8 cellular contexts compared by ENCODE assay signal in genomic region chr7:2518737-2519118, GRCh38. TPM values are rescaled to one million over a fixed set of nuclear protein-coding genes. Genes with fewer than 3 reads are reported as not detected.
DNase-seq lines count a peak whose midpoint lies in the region; ATAC-seq and TF ChIP-seq lines count a peak whose summit lies in the region.

No MANE protein-coding gene starts in this region.

- H3K4me1 ChIP-seq in cardiac muscle cell (ENCODE audit: low read depth): no peaks in the 10 kb centered on the region
- H3K4me1 ChIP-seq in mesodermal cell (ENCODE audit: control insufficient read depth, insufficient read depth, low read length, poor library complexity, severe bottlenecking): peaks cover 48% of the 10 kb centered on the region
- peaks cover 38% of the 10 kb centered on the region for H3K4me1 ChIP-seq in upper lobe of right lung

- DNase-seq in cardiac muscle cell (ENCODE audit: low read depth in 1 of 2, low spot score in 1 of 2) (no peak), Right ventricle myocardium superior (no peak), brain microvascular endothelial cell (no peak), upper lobe of right lung (no peak), SW480 (ENCODE audit: low spot score) (no peak), NCI-H82 (lab: John Stamatoyannopoulos, UW) (no peak)

- intact Hi-C loops in Right ventricle myocardium superior (cut with DNase I) (no loop called here), upper lobe of right lung (cut with DNase I) (no loop called here)

- WGBS in mesodermal cell (ENCODE audit: insufficient coverage in 2 of 2), 2 experiments: 1 to 3% methylated on average over 22 to 33 of the region's 41 CpGs

- H3K27me3 ChIP-seq in cardiac muscle cell (peaks cover 39% of the 10 kb centered on the region), brain microvascular endothelial cell (replicated peaks) (no peaks in the 10 kb centered on the region), upper lobe of right lung (no peaks in the 10 kb centered on the region)

- H3K36me3 ChIP-seq in cardiac muscle cell (no peaks in the 10 kb centered on the region), brain microvascular endothelial cell (replicated peaks) (no peaks in the 10 kb centered on the region), mesodermal cell (ENCODE audit: control insufficient read depth, insufficient read depth, low read length) (no peaks in the 10 kb centered on the region), upper lobe of right lung (no peaks in the 10 kb centered on the region)

- H3K4me3 ChIP-seq in cardiac muscle cell: peak overlapping the region; percentile 22
- peak overlapping the region; percentile 47 for H3K4me3 ChIP-seq in brain microvascular endothelial cell (ENCODE audit: low read depth, low read length)
- H3K4me3 ChIP-seq in mesodermal cell (ENCODE audit: extremely low read depth, insufficient read depth, low read length, poor library complexity, severe bottlenecking): peak overlapping the region; percentile 39
- H3K4me3 ChIP-seq in upper lobe of right lung: peak overlapping the region; percentile 58

- in situ Hi-C loops in brain microvascular endothelial cell (cut with HindIII; ENCODE audit: low pct_ligation_motif_present, low sequenced_read_pairs): no loop called here

- H3K27ac ChIP-seq in cardiac muscle cell (no peak overlapping the region), brain microvascular endothelial cell (no peak overlapping the region), mesodermal cell (ENCODE audit: low read depth, low read length, severe bottlenecking) (no peak overlapping the region), upper lobe of right lung (peak overlapping the region; percentile 51)

- ATAC-seq in Right ventricle myocardium superior (ENCODE audit: poor library complexity) (no peak), upper lobe of right lung (no peak), GM21390 (IDR thresholded peaks at IDR 0.05; ENCODE audit: unreplicated experiment) (no peak)

- no peaks in the 10 kb centered on the region for H3K9me3 ChIP-seq in cardiac muscle cell (ENCODE audit: low read depth)
- no peaks in the 10 kb centered on the region for H3K9me3 ChIP-seq in mesodermal cell (ENCODE audit: control insufficient read depth, low read length)
- no peaks in the 10 kb centered on the region for H3K9me3 ChIP-seq in upper lobe of right lung

- TF ChIP-seq CTCF in cardiac muscle cell (IDR thresholded peaks at IDR 0.05; ENCODE audit: low read depth, low read length) (no peak), brain microvascular endothelial cell (IDR thresholded peaks at IDR 0.05; ENCODE audit: low read depth, low read length, missing control alignments) (no peak), upper lobe of right lung (IDR thresholded peaks at IDR 0.05) (no peak)

RNA-seq across cellular contexts. Expression of gene LFNG, which starts 0.8 kb away (rescaled TPM):
- total RNA-seq in cardiac muscle cell (1.3 and 1.6 TPM in 2 replicates), Right ventricle myocardium superior (4.6 TPM), upper lobe of right lung (35.4 TPM)
- 0.45 TPM in 1 of 2 replicates, not detected in the other for polyA plus RNA-seq in cardiac muscle cell
- polyA plus RNA-seq in mesodermal cell (2013, experiment 1 of 2): 20.5 TPM
- polyA plus RNA-seq in mesodermal cell (2013, experiment 2 of 2): 13.8 TPM

RNA-seq across cellular contexts. Expression of gene BRAT1, which starts 36.6 kb away (rescaled TPM):
- total RNA-seq in cardiac muscle cell: 79.9 and 109 TPM in 2 replicates
- 80.5 and 106 TPM in 2 replicates for polyA plus RNA-seq in cardiac muscle cell
- total RNA-seq in Right ventricle myocardium superior: 14.7 TPM
- 30.2 TPM for polyA plus RNA-seq in mesodermal cell (2013, experiment 1 of 2)
- polyA plus RNA-seq in mesodermal cell (2013, experiment 2 of 2): 23.1 TPM
- total RNA-seq in upper lobe of right lung: 24.1 TPM

RNA-seq across cellular contexts. Expression of gene IQCE, which starts 40.1 kb away (rescaled TPM):
- total RNA-seq in cardiac muscle cell: 23.4 and 41.4 TPM in 2 replicates
- polyA plus RNA-seq in cardiac muscle cell: 13.8 and 18.0 TPM in 2 replicates
- 9.9 TPM for total RNA-seq in Right ventricle myocardium superior
- 9.3 TPM for polyA plus RNA-seq in mesodermal cell (2013, experiment 1 of 2)
- 9.6 TPM for polyA plus RNA-seq in mesodermal cell (2013, experiment 2 of 2)
- total RNA-seq in upper lobe of right lung: 22.2 TPM

RNA-seq across cellular contexts. Expression of gene GRIFIN, which starts 42.5 kb away (rescaled TPM):
- total RNA-seq in cardiac muscle cell: not detected in 2 replicates
- not detected in 2 replicates for polyA plus RNA-seq in cardiac muscle cell
- not detected for total RNA-seq in Right ventricle myocardium superior
- not detected for polyA plus RNA-seq in mesodermal cell (2013, experiment 1 of 2)
- polyA plus RNA-seq in mesodermal cell (2013, experiment 2 of 2): not detected
- not detected for total RNA-seq in upper lobe of right lung
